Comparison of ENCODE assay signal across 17 cellular contexts in the genomic region with DNA sequence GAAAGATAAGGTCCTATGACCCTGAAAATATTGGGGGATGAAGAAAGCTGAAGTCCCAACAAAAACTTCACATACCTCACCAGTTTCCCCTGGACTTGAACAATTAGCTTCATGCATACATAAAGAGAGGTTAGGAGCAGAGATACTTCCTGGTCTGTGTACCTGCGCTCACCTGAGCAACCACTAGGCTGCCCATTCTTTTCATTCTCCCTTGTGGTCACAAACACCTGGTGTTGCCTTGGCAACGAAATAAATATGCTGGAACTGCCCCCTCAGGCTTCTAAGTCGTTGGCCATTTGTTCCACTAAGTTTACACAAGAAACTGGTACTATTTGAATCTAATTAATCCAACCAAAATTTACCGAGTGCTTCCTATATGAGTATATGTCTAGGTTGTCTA. TPM values are rescaled to one million over a fixed set of nuclear protein-coding genes. Genes with fewer than 3 reads are reported as not detected.
A peak's percentile ranks its signal among the peaks of the same experiment; 100 is the strongest.
DNase-seq lines count a peak whose midpoint lies in the region; ATAC-seq, FAIRE-seq and TF ChIP-seq lines count a peak whose summit lies in the region.
"Had no signal": no experiment of that assay in that cellular context is flagged by ENCODE, and none has a peak within 500 bp of the region (broad histone marks: within the 10 kb centered on the region; RNA-seq: fewer than 3 reads in every experiment).

No MANE protein-coding gene starts in this region.

- H3K9ac ChIP-seq in HepG2 (ENCODE audit: insufficient read depth, low read depth, low read length), result no peak overlapping the region

- CTCF ChIA-PET in HepG2 (lab: Yijun Ruan, JAX; ENCODE audit: low intra/inter-chr PET ratio, low total read pairs), result no interaction called here

- FAIRE-seq in HepG2 (lab: Jason Lieb, UNC), result no peak

- H3K27me3 ChIP-seq in HepG2 (ENCODE audit: control insufficient read depth in 1 of 2, insufficient read depth in 2 of 2, low read length in 2 of 2) (no peaks in the 10 kb centered on the region; a peak in 2 of 5 replicates), right lobe of liver (no peaks in the 10 kb centered on the region), SJCRH30 (no peaks in the 10 kb centered on the region)

- BruUV-seq in HepG2 (replicated peaks; lab: Mats Ljungman, UMichigan), result no TSS peak

- H3K36me3 ChIP-seq in HepG2 (replicated peaks in 1 of 2; ENCODE audit: control insufficient read depth in 1 of 2, insufficient read depth in 2 of 2, low read length in 2 of 2) (no peaks in the 10 kb centered on the region), right lobe of liver (no peaks in the 10 kb centered on the region), SJCRH30 (no peaks in the 10 kb centered on the region)
- H3K36me3 ChIP-seq: MG63, prostate gland had no signal

- no peak overlapping the region for H3K4me3 Mint-ChIP-seq in endothelial cell (ENCODE audit: unreplicated experiment)
- H3K4me3 Mint-ChIP-seq: activated CD8-positive, alpha-beta T cell treated with anti-CD3 and anti-CD28 coated beads, Interleukin-2, amount 10 ng/mL, durations not matched to agents 7 days and 5 days; B cell; stimulated activated effector memory CD8-positive, alpha-beta T cell treated with anti-CD3 and anti-CD28 coated beads, Interleukin-12 subunit alpha, Interleukin-12 subunit beta, amount 100 ng/mL, for 72 hours; T-helper 17 cell had no signal

- H3K27me3 Mint-ChIP-seq in endothelial cell (ENCODE audit: unreplicated experiment), result peaks cover 5% of the 10 kb centered on the region

- H3K27ac ChIP-seq in HepG2 (ENCODE audit: extremely low read length, insufficient read depth, low read length) (no peak overlapping the region), right lobe of liver (no peak overlapping the region), SJCRH30 (no peak overlapping the region)
- H3K27ac ChIP-seq: prostate gland had no signal

- H3K79me2 ChIP-seq in HepG2 (ENCODE audit: insufficient read depth, low read length), result no peaks in the 10 kb centered on the region

- H3K4me1 Mint-ChIP-seq in endothelial cell (ENCODE audit: unreplicated experiment), result peaks cover 5% of the 10 kb centered on the region
- H3K4me1 Mint-ChIP-seq: B cell; stimulated activated effector memory CD8-positive, alpha-beta T cell treated with anti-CD3 and anti-CD28 coated beads, Interleukin-12 subunit alpha, Interleukin-12 subunit beta, amount 100 ng/mL, for 72 hours; T-helper 17 cell had no signal

- TF ChIP-seq POLR2A in HepG2 (IDR thresholded peaks at IDR 0.05; ENCODE audit: insufficient read depth in 1 of 2, low read depth in 2 of 2, low read length in 2 of 2), result no peak
- no peak for TF ChIP-seq POLR2A in right lobe of liver (IDR thresholded peaks at IDR 0.05)

- in situ Hi-C loops in HepG2 (cut with HindIII; ENCODE audit: extremely low pct_ligation_motif_present, low pct_unique_long_range_greater_than_20kb), result no loop called here

- POLR2A ChIA-PET in HepG2 (lab: Yijun Ruan, JAX), result no interaction called here

- H3K9me3 ChIP-seq in HepG2 (ENCODE audit: low read length) (no peaks in the 10 kb centered on the region), right lobe of liver (no peaks in the 10 kb centered on the region), SJCRH30 (replicated peaks) (no peaks in the 10 kb centered on the region)
- H3K9me3 ChIP-seq: MG63, prostate gland had no signal

- no peak for TF ChIP-seq RAD21 in HepG2 (CRISPR knock-in tag; IDR thresholded peaks at IDR 0.05)

- H3K36me3 Mint-ChIP-seq in endothelial cell (ENCODE audit: low read depth, unreplicated experiment), result no peaks in the 10 kb centered on the region
- H3K36me3 Mint-ChIP-seq: stimulated activated effector memory CD8-positive, alpha-beta T cell treated with anti-CD3 and anti-CD28 coated beads, Interleukin-12 subunit alpha, Interleukin-12 subunit beta, amount 100 ng/mL, for 72 hours had no signal

- no peak overlapping the region for H3K4me2 ChIP-seq in HepG2 (ENCODE audit: low read depth, low read length)

- no peak overlapping the region for H3K27ac Mint-ChIP-seq in endothelial cell (ENCODE audit: unreplicated experiment)
- H3K27ac Mint-ChIP-seq: activated CD8-positive, alpha-beta T cell treated with anti-CD3 and anti-CD28 coated beads, Interleukin-2, amount 10 ng/mL, durations not matched to agents 7 days and 5 days; B cell; stimulated activated effector memory CD8-positive, alpha-beta T cell treated with anti-CD3 and anti-CD28 coated beads, Interleukin-12 subunit alpha, Interleukin-12 subunit beta, amount 100 ng/mL, for 72 hours; T-helper 17 cell had no signal

- H4K20me1 ChIP-seq in HepG2 (ENCODE audit: insufficient read depth, low read length), result no peaks in the 10 kb centered on the region

- 22% methylated on average over 4 of the region's 4 CpGs for WGBS in HepG2 (ENCODE audit: low lambda C conversion rate)
- 24% methylated on average over 4 of the region's 4 CpGs for WGBS in right lobe of liver (ENCODE audit: insufficient coverage, low coverage, low lambda C conversion rate, missing lambda C conversion rate)

- no peaks in the 10 kb centered on the region for H3K9me3 Mint-ChIP-seq in endothelial cell (ENCODE audit: unreplicated experiment)
- H3K9me3 Mint-ChIP-seq: stimulated activated effector memory CD8-positive, alpha-beta T cell treated with anti-CD3 and anti-CD28 coated beads, Interleukin-12 subunit alpha, Interleukin-12 subunit beta, amount 100 ng/mL, for 72 hours had no signal

- no peak overlapping the region for H2AFZ ChIP-seq in HepG2 (ENCODE audit: low read length)

- ATAC-seq in HepG2 (peak; percentile 29; the same call in 2 of the 3 replicates), right lobe of liver (no peak), GM21717 (IDR thresholded peaks at IDR 0.05; ENCODE audit: unreplicated experiment) (no peak), Right ventricle myocardium superior (ENCODE audit: poor library complexity) (no peak)
- ATAC-seq: activated CD8-positive, alpha-beta T cell treated with anti-CD3 and anti-CD28 coated beads, Interleukin-2, amount 10 ng/mL, durations not matched to agents 7 days and 5 days; esophagus mucosa; stimulated activated effector memory CD8-positive, alpha-beta T cell treated with anti-CD3 and anti-CD28 coated beads, Interleukin-12 subunit alpha, Interleukin-12 subunit beta, amount 100 ng/mL, for 72 hours; T-helper 17 cell had no signal

- no peak overlapping the region for H3K4me3 ChIP-seq in HepG2 (replicated peaks in 1 of 3; ENCODE audit: insufficient read depth in 1 of 3, low read depth in 2 of 3, low read length in 3 of 3)
- H3K4me3 ChIP-seq in right lobe of liver, result no peak overlapping the region
- no peak overlapping the region for H3K4me3 ChIP-seq in SJCRH30
- H3K4me3 ChIP-seq: MG63, prostate gland had no signal

- H3K4me1 ChIP-seq in HepG2 (ENCODE audit: insufficient read depth, low read length) (no peaks in the 10 kb centered on the region), right lobe of liver (no peaks in the 10 kb centered on the region), SJCRH30 (no peaks in the 10 kb centered on the region)
- H3K4me1 ChIP-seq: prostate gland had no signal

- no peak for TF ChIP-seq EP300 in HepG2 (IDR thresholded peaks at IDR 0.05; ENCODE audit: low read depth in 2 of 2, low read length in 2 of 2)
- TF ChIP-seq EP300 in HepG2 (CRISPR knock-in tag; IDR thresholded peaks at IDR 0.05; ENCODE audit: borderline replicate concordance), result no peak

- intact Hi-C loops in HepG2 (cut with micrococcal nuclease; ENCODE audit: unreplicated experiment) (no loop called here), right lobe of liver (cut with DNase I) (no loop called here), Right ventricle myocardium superior (cut with DNase I) (no loop called here)

- TF ChIP-seq CTCF in HepG2 (CRISPR knock-in tag; IDR thresholded peaks at IDR 0.05) (no peak), right lobe of liver (IDR thresholded peaks at IDR 0.05) (no peak), endothelial cell (IDR thresholded peaks at IDR 0.05; ENCODE audit: unreplicated experiment) (peak; percentile 19)

- DNase-seq in HepG2 (ENCODE audit: low spot score) (peak; percentile 14), right lobe of liver (no peak), NCI-H2029 treated with DMSO at 0.1 percent for 48 hours (lab: John Stamatoyannopoulos, UW) (peak; percentile 79), endothelial cell (ENCODE audit: low spot score) (no peak), SJCRH30 (no peak), Right ventricle myocardium superior (no peak)
- DNase-seq in stimulated activated CD4-positive, alpha-beta T cell treated with anti-CD3 and anti-CD28 coated beads, Interleukin-4, amount 100 ng/mL, for 4 hours, result no peak
- DNase-seq: activated CD8-positive, alpha-beta T cell treated with anti-CD3 and anti-CD28 coated beads, Interleukin-2, amount 10 ng/mL, durations not matched to agents 7 days and 5 days; activated gamma-delta T cell treated with Interleukin-2 at 50 U/mL for 16 hours; MG63; T-helper 17 cell had no signal

TF ChIP-seq in HepG2, 621 proteins besides CTCF, POLR2A, EP300 and RAD21:
- 0 out of 2 replicates have a peak, but pooled peaks have one; percentile 25 for TF ChIP-seq RFX1 (IDR thresholded peaks at IDR 0.05)
- TF ChIP-seq PAX8 (CRISPR knock-in tag; IDR thresholded peaks at IDR 0.05; ENCODE audit: borderline replicate concordance), result no peak

RNA-seq across cellular contexts. Expression of a gene that starts 18.1 kb away (rescaled TPM):
- not detected in 2 replicates for total RNA-seq in HepG2 (2016; rRNA removed; fragmentation: Illumina TruSeq; extraction: Trizol)
- total RNA-seq in HepG2 (2016; cell fraction: cytosol; rRNA removed; fragmentation: Illumina TruSeq; extraction: Trizol; ENCODE audit: low read depth), result not detected in 2 replicates
- total RNA-seq in HepG2 (2016; cell fraction: insoluble cytoplasmic fraction; rRNA removed; fragmentation: Illumina TruSeq; extraction: Trizol), result not detected in 2 replicates
- not detected in 2 replicates for total RNA-seq in HepG2 (2016; cell fraction: membrane; rRNA removed; fragmentation: Illumina TruSeq; extraction: Trizol)
- not detected in 2 replicates for total RNA-seq in HepG2 (2016; cell fraction: nucleus; rRNA removed; fragmentation: Illumina TruSeq; extraction: Trizol)
- not detected in 2 replicates for polyA plus RNA-seq in HepG2 (2011; rRNA removed)
- polyA plus RNA-seq in HepG2 (2011; cell fraction: cytosol; rRNA removed), result not detected in 2 replicates
- not detected in 2 replicates for polyA plus RNA-seq in HepG2 (2011; cell fraction: nucleus; rRNA removed)
- not detected in 2 replicates for polyA plus RNA-seq in HepG2 (2012)
- polyA plus RNA-seq in HepG2 (2016; cell fraction: cytosol; fragmentation: Illumina TruSeq; extraction: Trizol; ENCODE audit: low read depth), result not detected in 2 replicates
- not detected in 2 replicates for polyA plus RNA-seq in HepG2 (2016; cell fraction: insoluble cytoplasmic fraction; fragmentation: Illumina TruSeq; extraction: Trizol; ENCODE audit: low read depth)
- polyA plus RNA-seq in HepG2 (2016; cell fraction: membrane; fragmentation: Illumina TruSeq; extraction: Trizol; ENCODE audit: low read depth), result not detected in 2 replicates
- polyA plus RNA-seq in HepG2 (2016; cell fraction: nucleus; fragmentation: Illumina TruSeq; extraction: Trizol; ENCODE audit: insufficient read depth, low read depth), result not detected in 2 replicates
- not detected in 2 replicates for polyA minus RNA-seq in HepG2 (2011; rRNA and poly(A)+ RNA removed; ENCODE audit: low replicate concordance)
- polyA minus RNA-seq in HepG2 (2011; cell fraction: cytosol; rRNA and poly(A)+ RNA removed), result not detected in 2 replicates
- not detected in 2 replicates for polyA minus RNA-seq in HepG2 (2011; cell fraction: nucleus; rRNA and poly(A)+ RNA removed)
- not detected for total RNA-seq in right lobe of liver
- total RNA-seq in endothelial cell (ENCODE audit: unreplicated experiment), result not detected
- not detected in 2 replicates for total RNA-seq in SJCRH30 (2014; rRNA removed; shearing (Covaris generic))
- total RNA-seq in Right ventricle myocardium superior, result not detected
- total RNA-seq: activated CD8-positive, alpha-beta T cell treated with anti-CD3 and anti-CD28 coated beads, Interleukin-2, amount 10 ng/mL, durations not matched to agents 7 days and 5 days; B cell; esophagus mucosa; mononuclear cell; prostate gland; T-helper 17 cell had no signal

Comparison
In these comparisons a context has a peak if more than half of its experiments do, and no peak if none do; other contexts are left out.
1. DNase-seq: peak in HepG2 (single experiment) and NCI-H2029 treated with DMSO at 0.1 percent for 48 hours (single experiment); none in right lobe of liver (0 of 3), endothelial cell (single experiment), SJCRH30 (0 of 2), stimulated activated CD4-positive, alpha-beta T cell treated with anti-CD3 and anti-CD28 coated beads, Interleukin-4, amount 100 ng/mL, for 4 hours (0 of 2) and Right ventricle myocardium superior (single experiment).